ENCODE assay signal across 1 cellular context in the genomic region with DNA sequence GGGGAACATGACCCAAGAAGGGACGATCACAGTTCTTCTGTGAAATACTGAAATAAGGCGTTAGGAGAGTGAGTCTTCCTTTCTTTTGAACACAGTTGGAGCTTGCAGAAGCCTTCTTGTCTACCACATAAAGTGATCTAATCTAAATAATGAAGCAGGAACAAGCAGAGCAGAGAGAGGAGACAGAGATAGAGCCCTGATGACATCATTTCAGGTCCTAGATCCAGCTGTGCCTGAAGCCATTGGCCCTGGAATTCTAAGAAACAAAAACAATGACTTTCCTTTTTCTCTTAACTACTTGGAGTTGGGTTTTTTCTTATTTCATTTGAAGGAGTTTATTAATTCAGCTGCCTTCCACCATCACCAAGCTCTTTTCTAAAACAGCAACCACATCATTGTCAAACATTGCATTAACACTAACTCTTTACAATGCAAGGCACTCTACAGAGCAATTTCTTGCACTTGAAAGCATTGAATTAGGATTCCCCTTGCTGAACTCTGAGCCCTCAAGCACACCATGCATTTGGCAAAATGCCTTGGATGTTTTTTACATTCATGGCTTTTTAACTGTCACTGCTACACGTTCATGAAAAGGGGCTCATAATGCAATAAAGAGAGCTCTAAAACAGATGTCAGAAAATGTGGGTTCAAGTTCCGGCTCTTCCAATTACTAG.
TF ChIP-seq lines count a peak whose summit lies in the region.

No MANE protein-coding gene starts in this region.

TF ChIP-seq in K562, 482 proteins besides CTCF, POLR2A, EP300 and RAD21 (continued from another document):
- TF ChIP-seq, protein P1, sequence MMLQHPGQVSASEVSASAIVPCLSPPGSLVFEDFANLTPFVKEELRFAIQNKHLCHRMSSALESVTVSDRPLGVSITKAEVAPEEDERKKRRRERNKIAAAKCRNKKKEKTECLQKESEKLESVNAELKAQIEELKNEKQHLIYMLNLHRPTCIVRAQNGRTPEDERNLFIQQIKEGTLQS (IDR thresholded peaks at IDR 0.05), result peak; percentile 63; the same call in 1 of the 2 replicates
- TF ChIP-seq, protein P1 (CRISPR knock-in tag; conservative IDR thresholded peaks at IDR 0.05), result no peak
- TF ChIP-seq IRF2 (CRISPR knock-in tag; IDR thresholded peaks at IDR 0.05) (no peak), ATF7 (IDR thresholded peaks at IDR 0.05) (peak; percentile 54; the same call in 1 of the 2 replicates), DEAF1 (CRISPR knock-in tag; IDR thresholded peaks at IDR 0.05) (no peak), SMARCE1 (IDR thresholded peaks at IDR 0.05) (no peak)
TF ChIP-seq in K562: peak in this region for 3.
